8 cellular contexts compared by ENCODE assay signal in genomic region chr1:6199298-6200187, GRCh38. TPM values are rescaled to one million over a fixed set of nuclear protein-coding genes. Genes with fewer than 3 reads are reported as not detected.
A peak's percentile ranks its signal among the peaks of the same experiment; 100 is the strongest.
DNase-seq lines count a peak whose midpoint lies in the region; ATAC-seq and TF ChIP-seq lines count a peak whose summit lies in the region.

RPL22 (minus strand) TSS chr1:6199595; CDS start chr1:6199573, 22 bp downstream.

- H3K9me3 Mint-ChIP-seq in T-helper 1 cell treated with Interleukin-12 subunit alpha and Interleukin-12 subunit beta and Interleukin-4 antibody, amounts not matched to agents 30 μg/mL and 1 μg/mL, for 36 hours, result peaks cover 4% of the 10 kb centered on the region

- H3K4me1 Mint-ChIP-seq in T-helper 1 cell treated with Interleukin-12 subunit alpha and Interleukin-12 subunit beta and Interleukin-4 antibody, amounts not matched to agents 30 μg/mL and 1 μg/mL, for 36 hours (ENCODE audit: low read depth), result peaks cover 42% of the 10 kb centered on the region

- H3K9me3 ChIP-seq in heart right ventricle (no peaks in the 10 kb centered on the region), upper lobe of left lung (no peaks in the 10 kb centered on the region)

- H3K36me3 ChIP-seq in heart right ventricle (peaks cover 0 to 33% (median 21%) of the 10 kb centered on the region in 9 donors), upper lobe of left lung (peaks cover 3 to 30% (median 23%) of the 10 kb centered on the region in 4 donors)

- TF ChIP-seq CTCF in GM13977 (IDR thresholded peaks at IDR 0.05; ENCODE audit: extremely low read depth, insufficient read depth, missing control alignments) (no peak), heart right ventricle (IDR thresholded peaks at IDR 0.05) (no peak), upper lobe of left lung (IDR thresholded peaks at IDR 0.05) (peak in 1 of 6 experiments; percentile 51)

- peak in 3 of 4 donors; percentile 32 to 85 (median 49) for TF ChIP-seq POLR2A in upper lobe of left lung (IDR thresholded peaks at IDR 0.05)

- intact Hi-C loops in heart right ventricle (cut with DNase I), result loop anchor here in 5 of 10 donors (5.0 to 10.0 kb wide), 2 partner anchors 38 to 145 kb away; partner anchors contain the start of gene ICMT (in 5 of the 5)
- intact Hi-C loops in posterior cingulate gyrus (cut with DNase I), result loop anchor here (1.0 kb wide), 1 partner anchor 37 kb away; no protein-coding TSS in a partner anchor

- H3K4me3 ChIP-seq in heart right ventricle (peak within 1 kb of the TSS; percentile 72 to 100 (median 90)), upper lobe of left lung (peak within 1 kb of the TSS; percentile 45 to 99 (median 92))

- DNase-seq in GM13977 (ENCODE audit: low spot score) (peak; percentile 93), NCI-H1694 (lab: John Stamatoyannopoulos, UW) (peak; percentile 98), amniotic stem cell (lab: John Stamatoyannopoulos, UW) (peak; percentile 97), heart right ventricle (peak; percentile 96 to 99), posterior cingulate gyrus (peak; percentile 96 to 100 (median 98)), upper lobe of left lung (peak; percentile 95 to 98)

- H3K4me1 ChIP-seq in heart right ventricle (peaks cover 0 to 37% (median 32%) of the 10 kb centered on the region in 9 donors), upper lobe of left lung (peaks cover 12 to 35% (median 20%) of the 10 kb centered on the region in 4 donors)

- H3K4me3 Mint-ChIP-seq in T-helper 1 cell treated with Interleukin-12 subunit alpha and Interleukin-12 subunit beta and Interleukin-4 antibody, amounts not matched to agents 30 μg/mL and 1 μg/mL, for 36 hours, result peak within 1 kb of the TSS; percentile 93

- peak within 1 kb of the TSS; percentile 92 for H3K27ac Mint-ChIP-seq in T-helper 1 cell treated with Interleukin-12 subunit alpha and Interleukin-12 subunit beta and Interleukin-4 antibody, amounts not matched to agents 30 μg/mL and 1 μg/mL, for 36 hours

- H3K27ac ChIP-seq in heart right ventricle, result peak within 1 kb of the TSS; percentile 3 to 92 (median 88)
- H3K27ac ChIP-seq in upper lobe of left lung, result peak within 1 kb of the TSS; percentile 79 to 85 (median 82)

- H3K27me3 ChIP-seq in heart right ventricle (no peaks in the 10 kb centered on the region), upper lobe of left lung (no peaks in the 10 kb centered on the region)

- WGBS in heart right ventricle, 2 donors, result 1% methylated on average over 53 of the region's 53 CpGs
- WGBS in upper lobe of left lung, 2 donors, result 2 to 3% methylated on average over 17 to 36 of the region's 53 CpGs

- peaks cover 26% of the 10 kb centered on the region for H3K36me3 Mint-ChIP-seq in T-helper 1 cell treated with Interleukin-12 subunit alpha and Interleukin-12 subunit beta and Interleukin-4 antibody, amounts not matched to agents 30 μg/mL and 1 μg/mL, for 36 hours (ENCODE audit: low read depth)

- in situ Hi-C loops in GM13977 (cut with MboI; ENCODE audit: low pct_unique_long_range_greater_than_20kb, low sequenced_read_pairs, unreplicated experiment), result no loop called here

- ATAC-seq in HG02884 (IDR thresholded peaks at IDR 0.05; ENCODE audit: unreplicated experiment) (peak; percentile 93), heart right ventricle (peak; percentile 96 to 99 (median 98)), upper lobe of left lung (ENCODE audit: low FRiP score in 2 of 2) (peak; percentile 99)

- H3K27me3 Mint-ChIP-seq in T-helper 1 cell treated with Interleukin-12 subunit alpha and Interleukin-12 subunit beta and Interleukin-4 antibody, amounts not matched to agents 30 μg/mL and 1 μg/mL, for 36 hours (ENCODE audit: low read depth), result no peaks in the 10 kb centered on the region

- TF ChIP-seq EP300 in upper lobe of left lung (IDR thresholded peaks at IDR 0.05), result peak in 1 of 4 donors; percentile 45

RNA-seq across cellular contexts. Expression of gene RPL22, which starts in this region (rescaled TPM):
- total RNA-seq in heart right ventricle, result 100 to 1,000 TPM; 223 to 298 (median 273) TPM
- 100 to 1,000 TPM; 295 to 639 TPM for polyA plus RNA-seq in heart right ventricle
- total RNA-seq in upper lobe of left lung, result 100 to 1,000 TPM in 5 of 6 donors, 10 to 100 TPM in 1; 88.2 to 288 (median 180) TPM

Comparison
In these comparisons a context has a peak if more than half of its experiments do, and no peak if none do; other contexts are left out.
1. Peak in every context shown above with its lines: DNase-seq, ATAC-seq, H3K4me3 ChIP-seq and H3K27ac ChIP-seq.